ENCODE assay signal across 28 cellular contexts in the genomic region with DNA sequence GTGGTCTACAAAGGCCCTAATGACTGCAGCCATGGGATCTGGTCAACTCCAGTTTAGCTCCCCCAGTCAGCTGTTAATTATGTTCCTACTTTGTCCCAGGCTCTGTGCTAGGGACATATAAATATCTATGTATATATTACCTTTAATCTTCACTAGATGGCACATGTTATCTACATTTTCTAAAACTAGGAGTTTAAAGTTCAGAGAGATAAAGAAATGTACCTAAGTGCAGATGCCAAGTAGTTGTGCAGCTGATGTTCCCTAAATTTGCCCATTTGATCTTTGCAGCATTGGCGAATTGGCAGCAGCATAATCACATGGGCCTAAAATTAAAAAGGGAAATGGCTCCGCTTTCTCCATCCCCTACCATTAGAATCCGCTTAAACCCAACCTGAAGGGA.
"Had no signal": no experiment of that assay in that cellular context is flagged by ENCODE, and none has a peak within 500 bp of the region (broad histone marks: within the 10 kb centered on the region; RNA-seq: fewer than 3 reads in every experiment).

No MANE protein-coding gene starts in this region.

- H3K4me1 ChIP-seq: ascending aorta had no signal

- H3K9me3 ChIP-seq: ascending aorta had no signal

- H3K36me3 ChIP-seq: ascending aorta, cardiac muscle cell had no signal

- ATAC-seq: activated CD4-positive, alpha-beta T cell treated with anti-CD3 and anti-CD28 coated beads for 36 hours; activated CD8-positive, alpha-beta memory T cell treated with anti-CD3 and anti-CD28 coated beads, Interleukin-2, amount 10 ng/mL, durations not matched to agents 7 days and 5 days; activated CD8-positive, alpha-beta T cell treated with anti-CD3 and anti-CD28 coated beads, Interleukin-2, amount 10 ng/mL, durations not matched to agents 7 days and 5 days; activated naive CD8-positive, alpha-beta T cell treated with anti-CD3 and anti-CD28 coated beads, Interleukin-2, amount 50 U/mL, for 24 hours had no signal

- H3K4me3 ChIP-seq: ascending aorta, cardiac muscle cell had no signal

- DNase-seq: activated B cell treated with CpG ODN at 0.5 μM for 24 hours; activated CD4-positive, alpha-beta memory T cell treated with anti-CD3 and anti-CD28 coated beads, Interleukin-2, amount 10 ng/mL, durations not matched to agents 7 days and 5 days; activated CD4-positive, alpha-beta T cell treated with anti-CD3 and anti-CD28 coated beads for 36 hours; activated CD4-positive, alpha-beta T cell treated with anti-CD3 and anti-CD28 coated beads for 48 hours; activated CD4-positive, alpha-beta T cell treated with anti-CD3 and anti-CD28 coated beads, Interleukin-2, amount 10 ng/mL, durations not matched to agents 7 days and 5 days; activated CD4-positive, alpha-beta T cell treated with anti-CD3 and anti-CD28 coated beads, Interleukin-2, amount 50 U/mL, for 48 hours; activated CD4-positive, CD25-positive, alpha-beta regulatory T cell treated with anti-CD3 and anti-CD28 coated beads, Interleukin-2, amount 50 U/mL, for 72 hours; activated CD8-positive, alpha-beta memory T cell treated with anti-CD3 and anti-CD28 coated beads for 24 hours; activated CD8-positive, alpha-beta memory T cell treated with anti-CD3 and anti-CD28 coated beads, Interleukin-2, amount 10 ng/mL, durations not matched to agents 7 days and 5 days; activated CD8-positive, alpha-beta memory T cell treated with anti-CD3 and anti-CD28 coated beads, Interleukin-2, amount 50 U/mL, for 48 hours; activated CD8-positive, alpha-beta T cell treated with anti-CD3 and anti-CD28 coated beads, Interleukin-2, amount 10 ng/mL, durations not matched to agents 7 days and 5 days; activated effector memory CD4-positive, alpha-beta T cell treated with Interleukin-2 at 50 U/mL for 16 hours; activated gamma-delta T cell; activated naive CD4-positive, alpha-beta T cell treated with anti-CD3 and anti-CD28 coated beads, Interleukin-2, amount 10 ng/mL, durations not matched to agents 7 days and 5 days; activated naive CD4-positive, alpha-beta T cell treated with Interleukin-2 at 50 U/mL for 16 hours; activated naive CD8-positive, alpha-beta T cell treated with anti-CD3 and anti-CD28 coated beads, Interleukin-2, amount 10 ng/mL, durations not matched to agents 7 days and 5 days; activated naive CD8-positive, alpha-beta T cell treated with anti-CD3 and anti-CD28 coated beads, Interleukin-2, amount 50 U/mL, for 24 hours; activated T-cell treated with anti-CD3 and anti-CD28 coated beads, Interleukin-2, amount 50 U/mL, for 24 hours; activated T-cell treated with anti-CD3 and anti-CD28 coated beads, Interleukin-2, amount 50 U/mL, for 48 hours; amygdala; anterior cingulate cortex; caudate nucleus; cerebellar nuclear complex; T-helper 1 cell; T-helper 2 cell; T-helper 9 cell had no signal
